ENCODE assay signal across 25 cellular contexts in the genomic region with DNA sequence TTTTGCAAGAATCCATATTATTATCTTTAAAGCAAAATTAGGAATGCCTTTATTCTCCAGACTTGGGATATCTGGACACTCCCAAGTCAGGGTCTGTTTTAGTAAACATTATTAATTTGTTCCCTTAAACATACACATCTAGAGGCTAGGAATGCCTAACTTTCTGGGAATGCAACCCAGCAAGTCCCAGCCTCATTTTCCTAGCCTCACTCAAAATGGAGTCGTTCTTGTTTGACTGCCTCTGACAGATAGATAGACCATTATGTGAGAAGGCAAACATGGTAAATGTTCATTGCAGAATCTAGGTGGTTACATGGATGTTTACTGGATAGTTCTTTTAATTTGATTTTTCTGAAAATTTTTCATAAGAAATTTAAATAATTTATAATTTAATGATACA.
"Had no signal": no experiment of that assay in that cellular context is flagged by ENCODE, and none has a peak within 500 bp of the region (broad histone marks: within the 10 kb centered on the region; RNA-seq: fewer than 3 reads in every experiment).

No MANE protein-coding gene starts in this region.

- ATAC-seq: natural killer cell; psoas muscle; right cardiac atrium; right lobe of liver; stimulated activated effector memory CD8-positive, alpha-beta T cell treated with anti-CD3 and anti-CD28 coated beads, Interleukin-12 subunit alpha, Interleukin-12 subunit beta, amount 100 ng/mL, for 72 hours; stimulated activated naive B cell treated with anti-CD40 and anti-IgM and Interleukin-4, amounts not matched to agents 10 μg/mL and 1 μg/mL and 100 μg/mL, for 72 hours; upper lobe of right lung had no signal

- H3K27ac Mint-ChIP-seq: natural killer cell; nephron; neural progenitor cell; progenitor cell of endocrine pancreas; stimulated activated effector memory CD8-positive, alpha-beta T cell treated with anti-CD3 and anti-CD28 coated beads, Interleukin-12 subunit alpha, Interleukin-12 subunit beta, amount 100 ng/mL, for 72 hours; stimulated activated naive B cell treated with anti-CD40 and anti-IgM and Interleukin-4, amounts not matched to agents 10 μg/mL and 1 μg/mL and 100 μg/mL, for 72 hours; stimulated activated naive CD8-positive, alpha-beta T cell treated with anti-CD3 and anti-CD28 coated beads, Interleukin-15, Interleukin-2, amounts not matched to agents 100 ng/mL and 50 ng/mL, for 24 hours; type B pancreatic cell had no signal

- DNase-seq: natural killer cell; occipital lobe; ovary; posterior cingulate gyrus; psoas muscle; right cardiac atrium; right lobe of liver; sigmoid colon; small intestine; stimulated activated CD4-positive, alpha-beta T cell treated with anti-CD3 and anti-CD28 coated beads, Interleukin-15, amount 100 ng/mL, for 24 hours; stimulated activated CD4-positive, alpha-beta T cell treated with anti-CD3 and anti-CD28 coated beads, Interleukin-2, amount 100 ng/mL, for 24 hours; stimulated activated CD4-positive, alpha-beta T cell treated with anti-CD3 and anti-CD28 coated beads, Interleukin-2, amount 100 ng/mL, for 48 hours; stimulated activated CD4-positive, alpha-beta T cell treated with anti-CD3 and anti-CD28 coated beads, Interleukin-4, amount 100 ng/mL, for 24 hours; stimulated activated naive B cell treated with anti-CD40 and anti-IgM and Interleukin-4, amounts not matched to agents 10 μg/mL and 1 μg/mL and 100 μg/mL, for 72 hours; stimulated activated naive CD4-positive, alpha-beta T cell treated with Interleukin-2 at 50 U/mL for 16 hours; stomach; thyroid gland; upper lobe of right lung; uterus had no signal

- H3K4me3 Mint-ChIP-seq: natural killer cell; nephron; neural progenitor cell; stimulated activated effector memory CD8-positive, alpha-beta T cell treated with anti-CD3 and anti-CD28 coated beads, Interleukin-12 subunit alpha, Interleukin-12 subunit beta, amount 100 ng/mL, for 72 hours; stimulated activated naive B cell treated with anti-CD40 and anti-IgM and Interleukin-4, amounts not matched to agents 10 μg/mL and 1 μg/mL and 100 μg/mL, for 72 hours; stimulated activated naive CD8-positive, alpha-beta T cell treated with anti-CD3 and anti-CD28 coated beads, Interleukin-15, Interleukin-2, amounts not matched to agents 100 ng/mL and 50 ng/mL, for 24 hours; type B pancreatic cell had no signal

- H3K36me3 Mint-ChIP-seq: natural killer cell; neural progenitor cell; stimulated activated effector memory CD8-positive, alpha-beta T cell treated with anti-CD3 and anti-CD28 coated beads, Interleukin-12 subunit alpha, Interleukin-12 subunit beta, amount 100 ng/mL, for 72 hours; stimulated activated naive B cell treated with anti-CD40 and anti-IgM and Interleukin-4, amounts not matched to agents 10 μg/mL and 1 μg/mL and 100 μg/mL, for 72 hours; type B pancreatic cell had no signal

- H3K27me3 Mint-ChIP-seq: progenitor cell of endocrine pancreas; stimulated activated naive B cell treated with anti-CD40 and anti-IgM and Interleukin-4, amounts not matched to agents 10 μg/mL and 1 μg/mL and 100 μg/mL, for 72 hours; stimulated activated naive CD8-positive, alpha-beta T cell treated with anti-CD3 and anti-CD28 coated beads, Interleukin-15, Interleukin-2, amounts not matched to agents 100 ng/mL and 50 ng/mL, for 24 hours; type B pancreatic cell had no signal

- H3K4me1 Mint-ChIP-seq: nephron; stimulated activated effector memory CD8-positive, alpha-beta T cell treated with anti-CD3 and anti-CD28 coated beads, Interleukin-12 subunit alpha, Interleukin-12 subunit beta, amount 100 ng/mL, for 72 hours; stimulated activated naive B cell treated with anti-CD40 and anti-IgM and Interleukin-4, amounts not matched to agents 10 μg/mL and 1 μg/mL and 100 μg/mL, for 72 hours had no signal

- FAIRE-seq: small intestine had no signal

- H3K9me3 Mint-ChIP-seq: natural killer cell; nephron; neural progenitor cell; stimulated activated effector memory CD8-positive, alpha-beta T cell treated with anti-CD3 and anti-CD28 coated beads, Interleukin-12 subunit alpha, Interleukin-12 subunit beta, amount 100 ng/mL, for 72 hours; stimulated activated naive CD8-positive, alpha-beta T cell treated with anti-CD3 and anti-CD28 coated beads, Interleukin-15, Interleukin-2, amounts not matched to agents 100 ng/mL and 50 ng/mL, for 24 hours; type B pancreatic cell had no signal
